ENCODE assay signal across 1 cellular context in genomic region chr7:2845193-2845592, GRCh38.
TF ChIP-seq lines count a peak whose summit lies in the region.

No MANE protein-coding gene starts in this region.

TF ChIP-seq in WTC11, 78 proteins besides CTCF, POLR2A, EP300 and RAD21 (continued from another document):
- TF ChIP-seq MAX (CRISPR knock-in tag; IDR thresholded peaks at IDR 0.05) (no peak), ZNF281 (CRISPR knock-in tag; IDR thresholded peaks at IDR 0.05) (no peak), GRHL2 (CRISPR knock-in tag; IDR thresholded peaks at IDR 0.05; ENCODE audit: insufficient replicate concordance, severe bottlenecking) (no peak), HMGA2 (CRISPR knock-in tag; IDR thresholded peaks at IDR 0.05) (no peak), ZNF317 (CRISPR knock-in tag; IDR thresholded peaks at IDR 0.05; ENCODE audit: borderline replicate concordance, low read depth) (no peak), CREB1 (CRISPR knock-in tag; IDR thresholded peaks at IDR 0.05) (no peak), NR1H2 (CRISPR knock-in tag; IDR thresholded peaks at IDR 0.05) (no peak), CBFB (CRISPR knock-in tag; IDR thresholded peaks at IDR 0.05; ENCODE audit: low read depth) (no peak), ZNF121 (CRISPR knock-in tag; IDR thresholded peaks at IDR 0.05) (no peak), FOXJ3 (CRISPR knock-in tag; IDR thresholded peaks at IDR 0.05; ENCODE audit: borderline replicate concordance) (no peak)
- TF ChIP-seq, protein P1, sequence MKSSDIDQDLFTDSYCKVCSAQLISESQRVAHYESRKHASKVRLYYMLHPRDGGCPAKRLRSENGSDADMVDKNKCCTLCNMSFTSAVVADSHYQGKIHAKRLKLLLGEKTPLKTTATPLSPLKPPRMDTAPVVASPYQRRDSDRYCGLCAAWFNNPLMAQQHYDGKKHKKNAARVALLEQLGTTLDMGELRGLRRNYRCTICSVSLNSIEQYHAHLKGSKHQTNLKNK (CRISPR knock-in tag; IDR thresholded peaks at IDR 0.05): no peak
- TF ChIP-seq, protein P2, sequence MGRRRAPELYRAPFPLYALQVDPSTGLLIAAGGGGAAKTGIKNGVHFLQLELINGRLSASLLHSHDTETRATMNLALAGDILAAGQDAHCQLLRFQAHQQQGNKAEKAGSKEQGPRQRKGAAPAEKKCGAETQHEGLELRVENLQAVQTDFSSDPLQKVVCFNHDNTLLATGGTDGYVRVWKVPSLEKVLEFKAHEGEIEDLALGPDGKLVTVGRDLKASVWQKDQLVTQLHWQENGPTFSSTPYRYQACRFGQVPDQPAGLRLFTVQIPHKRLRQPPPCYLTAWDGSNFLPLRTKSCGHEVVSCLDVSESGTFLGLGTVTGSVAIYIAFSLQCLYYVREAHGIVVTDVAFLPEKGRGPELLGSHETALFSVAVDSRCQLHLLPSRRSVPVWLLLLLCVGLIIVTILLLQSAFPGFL (CRISPR knock-in tag; IDR thresholded peaks at IDR 0.05; ENCODE audit: borderline replicate concordance): no peak
- TF ChIP-seq, protein P3, sequence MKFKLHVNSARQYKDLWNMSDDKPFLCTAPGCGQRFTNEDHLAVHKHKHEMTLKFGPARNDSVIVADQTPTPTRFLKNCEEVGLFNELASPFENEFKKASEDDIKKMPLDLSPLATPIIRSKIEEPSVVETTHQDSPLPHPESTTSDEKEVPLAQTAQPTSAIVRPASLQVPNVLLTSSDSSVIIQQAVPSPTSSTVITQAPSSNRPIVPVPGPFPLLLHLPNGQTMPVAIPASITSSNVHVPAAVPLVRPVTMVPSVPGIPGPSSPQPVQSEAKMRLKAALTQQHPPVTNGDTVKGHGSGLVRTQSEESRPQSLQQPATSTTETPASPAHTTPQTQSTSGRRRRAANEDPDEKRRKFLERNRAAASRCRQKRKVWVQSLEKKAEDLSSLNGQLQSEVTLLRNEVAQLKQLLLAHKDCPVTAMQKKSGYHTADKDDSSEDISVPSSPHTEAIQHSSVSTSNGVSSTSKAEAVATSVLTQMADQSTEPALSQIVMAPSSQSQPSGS (CRISPR knock-in tag; IDR thresholded peaks at IDR 0.05; ENCODE audit: borderline replicate concordance, low read depth): no peak
- TF ChIP-seq, protein P4, sequence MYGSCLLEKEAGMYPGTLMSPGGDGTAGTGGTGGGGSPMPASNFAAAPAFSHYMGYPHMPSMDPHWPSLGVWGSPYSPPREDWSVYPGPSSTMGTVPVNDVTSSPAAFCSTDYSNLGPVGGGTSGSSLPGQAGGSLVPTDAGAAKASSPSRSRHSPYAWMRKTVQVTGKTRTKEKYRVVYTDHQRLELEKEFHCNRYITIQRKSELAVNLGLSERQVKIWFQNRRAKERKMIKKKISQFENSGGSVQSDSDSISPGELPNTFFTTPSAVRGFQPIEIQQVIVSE (CRISPR knock-in tag; IDR thresholded peaks at IDR 0.05; ENCODE audit: borderline replicate concordance): no peak
